In the genomic region with DNA sequence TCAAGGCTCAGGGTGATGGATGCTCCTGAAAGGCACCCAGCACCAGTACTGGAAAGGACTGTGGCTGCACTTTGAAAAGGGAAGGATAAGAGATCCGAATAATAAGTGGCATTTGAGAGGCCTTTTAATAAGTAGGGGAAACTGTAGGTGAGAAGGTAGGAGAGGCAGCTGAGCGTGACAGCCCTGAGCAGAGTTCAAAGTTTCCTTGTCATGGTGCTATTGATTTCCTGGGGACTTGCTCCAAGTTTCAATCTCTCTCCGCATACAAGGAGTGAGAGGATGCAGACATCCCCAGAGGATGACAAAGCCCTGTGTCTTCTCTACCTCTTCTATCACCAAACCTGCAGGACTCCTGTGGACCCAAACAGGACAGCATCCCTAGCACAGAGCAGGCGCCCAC, we compare ENCODE assay signal across 21 cellular contexts.
"Had no signal": no experiment of that assay in that cellular context is flagged by ENCODE, and none has a peak within 500 bp of the region (broad histone marks: within the 10 kb centered on the region; RNA-seq: fewer than 3 reads in every experiment).

No MANE protein-coding gene starts in this region.

- H3K9me3 ChIP-seq: right lobe of liver, suprapubic skin, transverse colon had no signal

- H3K36me3 ChIP-seq: cardiac muscle cell, right lobe of liver, suprapubic skin, transverse colon, WERI-Rb-1 had no signal

- H3K4me3 Mint-ChIP-seq: dendritic cell treated with granulocyte-macrophage colony-stimulating factor and Interleukin-4, amounts not matched to agents 40 ng/mL and 50 ng/mL, for 4 days; natural killer cell treated with Interleukin-12 subunit alpha and Interleukin-12 subunit beta and Interleukin-15 and Interleukin-18, amount 100 ng/mL, for 72 hours; stimulated activated naive CD8-positive, alpha-beta T cell treated with anti-CD3 and anti-CD28 coated beads, Interleukin-15, amount 100 ng/mL, for 72 hours had no signal

- H3K27ac Mint-ChIP-seq: activated naive CD4-positive, alpha-beta T cell treated with anti-CD3 and anti-CD28 coated beads, Interleukin-2, amount 50 U/mL, for 72 hours; dendritic cell treated with granulocyte-macrophage colony-stimulating factor and Interleukin-4, amounts not matched to agents 40 ng/mL and 50 ng/mL, for 4 days; natural killer cell treated with Interleukin-12 subunit alpha and Interleukin-12 subunit beta and Interleukin-15 and Interleukin-18, amount 100 ng/mL, for 72 hours; stimulated activated naive CD8-positive, alpha-beta T cell treated with anti-CD3 and anti-CD28 coated beads, Interleukin-15, amount 100 ng/mL, for 72 hours had no signal

- ATAC-seq: activated naive CD4-positive, alpha-beta T cell treated with anti-CD3 and anti-CD28 coated beads, Interleukin-2, amount 50 U/mL, for 72 hours; left colon; right lobe of liver; stimulated activated naive CD8-positive, alpha-beta T cell treated with anti-CD3 and anti-CD28 coated beads, Interleukin-15, amount 100 ng/mL, for 72 hours had no signal

- FAIRE-seq: islet of Langerhans, small intestine had no signal

- H3K27ac ChIP-seq: cardiac muscle cell, right lobe of liver, suprapubic skin, transverse colon, WERI-Rb-1 had no signal

- H3K4me1 Mint-ChIP-seq: stimulated activated naive CD8-positive, alpha-beta T cell treated with anti-CD3 and anti-CD28 coated beads, Interleukin-15, amount 100 ng/mL, for 72 hours had no signal

- H3K27me3 ChIP-seq: cardiac muscle cell, right lobe of liver, suprapubic skin, transverse colon had no signal

- H3K4me1 ChIP-seq: right lobe of liver had no signal

- H3K9me3 Mint-ChIP-seq: dendritic cell treated with granulocyte-macrophage colony-stimulating factor and Interleukin-4, amounts not matched to agents 40 ng/mL and 50 ng/mL, for 4 days; natural killer cell treated with Interleukin-12 subunit alpha and Interleukin-12 subunit beta and Interleukin-15 and Interleukin-18, amount 100 ng/mL, for 72 hours; stimulated activated naive CD8-positive, alpha-beta T cell treated with anti-CD3 and anti-CD28 coated beads, Interleukin-15, amount 100 ng/mL, for 72 hours had no signal

- DNase-seq: activated CD4-positive, alpha-beta T cell treated with anti-CD3 and anti-CD28 coated beads for 1 hour; activated CD4-positive, alpha-beta T cell treated with anti-CD3 and anti-CD28 coated beads, Interleukin-2, amount 50 U/mL, for 4 hours; activated gamma-delta T cell; effector memory CD4-positive, alpha-beta T cell; hippocampal formation; left colon; right lobe of liver; small intestine; stimulated activated CD4-positive, alpha-beta T cell treated with anti-CD3 and anti-CD28 coated beads, Interleukin-4, amount 100 ng/mL, for 1 hour; stimulated activated naive CD8-positive, alpha-beta T cell treated with anti-CD3 and anti-CD28 coated beads, Interleukin-15, amount 100 ng/mL, for 72 hours; SW 1271; T-helper 2 cell; transverse colon; WERI-Rb-1 had no signal

- H3K36me3 Mint-ChIP-seq: activated naive CD4-positive, alpha-beta T cell treated with anti-CD3 and anti-CD28 coated beads, Interleukin-2, amount 50 U/mL, for 72 hours; natural killer cell treated with Interleukin-12 subunit alpha and Interleukin-12 subunit beta and Interleukin-15 and Interleukin-18, amount 100 ng/mL, for 72 hours had no signal

- H3K4me3 ChIP-seq: cardiac muscle cell, lung, right lobe of liver, suprapubic skin, transverse colon had no signal
